ENCODE assay signal across 21 cellular contexts in genomic region chr14:96091941-96092411, GRCh38. TPM values are rescaled to one million over a fixed set of nuclear protein-coding genes. Genes with fewer than 3 reads are reported as not detected.
DNase-seq lines count a peak whose midpoint lies in the region; ATAC-seq and TF ChIP-seq lines count a peak whose summit lies in the region.
"Had no signal": no experiment of that assay in that cellular context is flagged by ENCODE, and none has a peak within 500 bp of the region (broad histone marks: within the 10 kb centered on the region; RNA-seq: fewer than 3 reads in every experiment).

No MANE protein-coding gene starts in this region.

- H3K36me3 Mint-ChIP-seq in neural progenitor cell = peaks cover 17% of the 10 kb centered on the region
- H3K36me3 Mint-ChIP-seq: memory B cell had no signal

- no peaks in the 10 kb centered on the region for H3F3A ChIP-seq in neural progenitor cell (ENCODE audit: low read depth)

- DNase-seq in ELF-1 (ENCODE audit: low read depth, low spot score) (peak; percentile 50), RPMI7951 (ENCODE audit: low read depth) (peak; percentile 77), fibroblast of the aortic adventitia (ENCODE audit: low read depth) (peak; percentile 43), sciatic nerve (ENCODE audit: low spot score) (peak; percentile 50), neural progenitor cell (ENCODE audit: low spot score) (no peak), foreskin keratinocyte (no peak), GM19240 (ENCODE audit: insufficient read length, low spot score) (no peak)
- DNase-seq: activated CD4-positive, alpha-beta T cell treated with anti-CD3 and anti-CD28 coated beads, Interleukin-2, amount 50 U/mL, for 1 hour; activated CD8-positive, alpha-beta memory T cell treated with anti-CD3 and anti-CD28 coated beads, Interleukin-2, amount 50 U/mL, for 4 hours; activated naive CD8-positive, alpha-beta T cell treated with anti-CD3 and anti-CD28 coated beads, Interleukin-2, amount 50 U/mL, for 24 hours; AML-193; COR-L47; dermis blood vessel endothelial cell; naive thymus-derived CD4-positive, alpha-beta T cell; stimulated activated CD4-positive, alpha-beta T cell treated with anti-CD3 and anti-CD28 coated beads, Interleukin-2, amount 100 ng/mL, for 48 hours; stimulated activated naive CD8-positive, alpha-beta T cell treated with anti-CD3 and anti-CD28 coated beads, Interleukin-15, Interleukin-2, amounts not matched to agents 100 U/mL and 50 U/mL, for 24 hours; transverse colon had no signal

- H3K4me1 Mint-ChIP-seq in neural progenitor cell = peaks cover 22% of the 10 kb centered on the region
- H3K4me1 Mint-ChIP-seq: activated naive CD8-positive, alpha-beta T cell treated with anti-CD3 and anti-CD28 coated beads, Interleukin-2, amount 50 U/mL, for 24 hours; memory B cell; naive thymus-derived CD4-positive, alpha-beta T cell had no signal

- H3K9me3 Mint-ChIP-seq in neural progenitor cell = no peaks in the 10 kb centered on the region
- H3K9me3 Mint-ChIP-seq: activated naive CD8-positive, alpha-beta T cell treated with anti-CD3 and anti-CD28 coated beads, Interleukin-2, amount 50 U/mL, for 24 hours; memory B cell; naive thymus-derived CD4-positive, alpha-beta T cell; T-helper 1 cell treated with Interleukin-12 subunit alpha and Interleukin-12 subunit beta and Interleukin-4 antibody, amounts not matched to agents 30 μg/mL and 1 μg/mL, for 36 hours had no signal

- ATAC-seq in sciatic nerve (no peak), foreskin keratinocyte (no peak)
- ATAC-seq: activated naive CD8-positive, alpha-beta T cell treated with anti-CD3 and anti-CD28 coated beads, Interleukin-2, amount 50 U/mL, for 24 hours; naive thymus-derived CD4-positive, alpha-beta T cell; stimulated activated naive CD8-positive, alpha-beta T cell treated with anti-CD3 and anti-CD28 coated beads, Interleukin-15, Interleukin-2, amounts not matched to agents 100 U/mL and 50 U/mL, for 24 hours had no signal

- TF ChIP-seq CTCF in fibroblast of the aortic adventitia (IDR thresholded peaks at IDR 0.05; ENCODE audit: insufficient read depth, low read length) (no peak), neural progenitor cell (IDR thresholded peaks at IDR 0.05) (no peak), foreskin keratinocyte (conservative IDR thresholded peaks at IDR 0.05) (no peak)

- H3K9me3 ChIP-seq in neural progenitor cell (ENCODE audit: low read depth) = no peaks in the 10 kb centered on the region
- H3K9me3 ChIP-seq: pancreas, transverse colon had no signal

- H3K4me3 Mint-ChIP-seq in neural progenitor cell = no peak overlapping the region
- H3K4me3 Mint-ChIP-seq: activated naive CD8-positive, alpha-beta T cell treated with anti-CD3 and anti-CD28 coated beads, Interleukin-2, amount 50 U/mL, for 24 hours; memory B cell; naive thymus-derived CD4-positive, alpha-beta T cell; T-helper 1 cell treated with Interleukin-12 subunit alpha and Interleukin-12 subunit beta and Interleukin-4 antibody, amounts not matched to agents 30 μg/mL and 1 μg/mL, for 36 hours had no signal

- peaks cover 8% of the 10 kb centered on the region for H3K4me1 ChIP-seq in neural progenitor cell
- H3K4me1 ChIP-seq in foreskin keratinocyte = no peaks in the 10 kb centered on the region
- H3K4me1 ChIP-seq: pancreas had no signal

- H3K79me2 ChIP-seq in neural progenitor cell (ENCODE audit: low read depth) = no peaks in the 10 kb centered on the region

- no peaks in the 10 kb centered on the region for H4K20me1 ChIP-seq in neural progenitor cell (ENCODE audit: low read depth)

- H3K27ac ChIP-seq in neural progenitor cell (no peak overlapping the region), foreskin keratinocyte (no peak overlapping the region)
- H3K27ac ChIP-seq: pancreas, skin epidermis had no signal

- H3K27me3 ChIP-seq in neural progenitor cell (no peaks in the 10 kb centered on the region), foreskin keratinocyte (peaks cover 55% of the 10 kb centered on the region)
- H3K27me3 ChIP-seq: pancreas, transverse colon had no signal

- no peak overlapping the region for H3K4me3 ChIP-seq in fibroblast of the aortic adventitia (ENCODE audit: low read depth, low read length)
- H3K4me3 ChIP-seq in neural progenitor cell = no peak overlapping the region
- H3K4me3 ChIP-seq: pancreas, skin epidermis, transverse colon had no signal

- H3K27me3 Mint-ChIP-seq in neural progenitor cell (ENCODE audit: insufficient read depth, low read depth) = peaks cover 4% of the 10 kb centered on the region
- H3K27me3 Mint-ChIP-seq: naive thymus-derived CD4-positive, alpha-beta T cell had no signal

- intact Hi-C loops in sciatic nerve (cut with DNase I) = no loop called here

- H3K27ac Mint-ChIP-seq in neural progenitor cell = no peak overlapping the region
- H3K27ac Mint-ChIP-seq: activated naive CD8-positive, alpha-beta T cell treated with anti-CD3 and anti-CD28 coated beads, Interleukin-2, amount 50 U/mL, for 24 hours; memory B cell; naive thymus-derived CD4-positive, alpha-beta T cell; T-helper 1 cell treated with Interleukin-12 subunit alpha and Interleukin-12 subunit beta and Interleukin-4 antibody, amounts not matched to agents 30 μg/mL and 1 μg/mL, for 36 hours had no signal

- H3K4me2 ChIP-seq in neural progenitor cell = no peak overlapping the region

- H2AFZ ChIP-seq in neural progenitor cell (replicated peaks) = no peak overlapping the region

- H3K36me3 ChIP-seq in neural progenitor cell = no peaks in the 10 kb centered on the region
- H3K36me3 ChIP-seq: pancreas, transverse colon had no signal

- no peak overlapping the region for H3K9ac ChIP-seq in neural progenitor cell

RNA-seq across cellular contexts. Expression of gene C14orf132, which starts 52.8 kb away (rescaled TPM):
- 22.6 and 24.6 TPM in 2 replicates for total RNA-seq in RPMI7951 (2014; rRNA removed; shearing (Covaris generic))
- total RNA-seq in fibroblast of the aortic adventitia (ENCODE audit: low replicate concordance) (25.5 and 32.6 TPM in 2 replicates), sciatic nerve (18.7 TPM), neural progenitor cell (ENCODE audit: low replicate concordance) (5.5 and 8.1 TPM in 2 replicates), foreskin keratinocyte (0.17 and 0.35 TPM in 2 replicates)
- polyA plus RNA-seq in foreskin keratinocyte = 0.23 and 0.43 TPM in 2 replicates

Comparison
In these comparisons a context has a peak if more than half of its experiments do, and no peak if none do; other contexts are left out.
1. DNase-seq: peak in ELF-1 (single experiment), RPMI7951 (single experiment), fibroblast of the aortic adventitia (single experiment) and sciatic nerve (single experiment); none in neural progenitor cell (single experiment), foreskin keratinocyte (0 of 2) and GM19240 (single experiment).